In genomic region chr7:1014681-1015080, GRCh38 we compare ENCODE assay signal across 18 cellular contexts. TPM values are rescaled to one million over a fixed set of nuclear protein-coding genes. Genes with fewer than 3 reads are reported as not detected.
DNase-seq lines count a peak whose midpoint lies in the region; ATAC-seq, FAIRE-seq and TF ChIP-seq lines count a peak whose summit lies in the region.
"Had no signal": no experiment of that assay in that cellular context is flagged by ENCODE, and none has a peak within 500 bp of the region (broad histone marks: within the 10 kb centered on the region; RNA-seq: fewer than 3 reads in every experiment).

No MANE protein-coding gene starts in this region.

- H2AK5ac ChIP-seq in H1 (ENCODE audit: low read depth, low read length) (no peak overlapping the region), H9 (ENCODE audit: insufficient read length, low read length) (no peak overlapping the region)

- intact Hi-C loops in HepG2 (cut with micrococcal nuclease; ENCODE audit: unreplicated experiment) = no loop called here
- intact Hi-C loops in right lobe of liver (cut with DNase I) = no loop called here

- WGBS in HepG2 (ENCODE audit: low lambda C conversion rate) = 99% methylated on average over 15 of the region's 20 CpGs
- no CpG with 5 or more reads among the region's 20 CpGs for WGBS in right lobe of liver (ENCODE audit: insufficient coverage, low coverage, low lambda C conversion rate, missing lambda C conversion rate)
- WGBS in H1 (ENCODE audit: extremely low coverage in 1 of 2, insufficient coverage in 1 of 2, insufficient read length in 1 of 2, insufficient replicate concordance in 2 of 2, low coverage in 1 of 2, low lambda C conversion rate in 2 of 2, missing lambda C conversion rate in 1 of 2), 2 experiments = 91% methylated on average over 18 of the region's 20 CpGs; no CpG with 5 or more reads in 1 of the 2 experiments
- WGBS in H9 (ENCODE audit: extremely low coverage, insufficient read length, low lambda C conversion rate) = no CpG with 5 or more reads among the region's 20 CpGs

- H3K27me3 Mint-ChIP-seq in nephron progenitor cell (ENCODE audit: low read depth, poor library complexity) (no peaks in the 10 kb centered on the region), H9 (ENCODE audit: low read depth) (no peaks in the 10 kb centered on the region)
- H3K27me3 Mint-ChIP-seq: CD4-positive, alpha-beta memory T cell had no signal

- TF ChIP-seq EP300 in HepG2 (IDR thresholded peaks at IDR 0.05; ENCODE audit: low read depth in 2 of 2, low read length in 2 of 2) (no peak), HepG2 (CRISPR knock-in tag; IDR thresholded peaks at IDR 0.05; ENCODE audit: borderline replicate concordance) (no peak), H1 (IDR thresholded peaks at IDR 0.05; ENCODE audit: borderline replicate concordance in 1 of 2, low read depth in 2 of 2, low read length in 2 of 2) (no peak)

- H3K36me3 Mint-ChIP-seq in nephron progenitor cell (ENCODE audit: low read depth) (peaks cover 12% of the 10 kb centered on the region), H9 (ENCODE audit: insufficient read depth in 1 of 3, low read depth in 3 of 3) (peaks cover 0 to 13% (median 4%) of the 10 kb centered on the region in 3 experiments; a peak in 6 of 7 replicates)

- H3K9me3 ChIP-seq in HepG2 (ENCODE audit: low read length) = no peaks in the 10 kb centered on the region
- H3K9me3 ChIP-seq in right lobe of liver = no peaks in the 10 kb centered on the region
- H3K9me3 ChIP-seq in H1 (ENCODE audit: insufficient read depth in 2 of 2, low read depth in 1 of 2, low read length in 1 of 2) = peaks cover 0 to 8% of the 10 kb centered on the region in 2 experiments; a peak in 1 of 4 replicates
- H3K9me3 ChIP-seq in H9 (ENCODE audit: control insufficient read depth, low read depth, low read length) = no peaks in the 10 kb centered on the region

- H2BK20ac ChIP-seq in H1 (ENCODE audit: low read length) (no peak overlapping the region), H9 (ENCODE audit: low read depth, low read length, poor library complexity, severe bottlenecking) (no peak overlapping the region)

- peaks cover 22% of the 10 kb centered on the region for H3K4me1 Mint-ChIP-seq in nephron progenitor cell
- H3K4me1 Mint-ChIP-seq in H9 = no peaks in the 10 kb centered on the region

- POLR2A ChIA-PET in HepG2 (lab: Yijun Ruan, JAX) (interaction anchor here (1.0 kb wide), 1 partner anchor 13 kb away, joined by 3 read pairs; no protein-coding TSS in a partner anchor), RWPE1 (lab: Yijun Ruan, JAX; ENCODE audit: low non-redundant PET) (no interaction called here), H1 (lab: Charles Lee; ENCODE audit: partially characterized antibody) (interaction anchor here (0.8 kb wide), 1 partner anchor 8 kb away, joined by 3 read pairs; no protein-coding TSS in a partner anchor)

- H3K9me3 Mint-ChIP-seq in nephron progenitor cell (no peaks in the 10 kb centered on the region), H9 (no peaks in the 10 kb centered on the region)
- H3K9me3 Mint-ChIP-seq: HFFc6, IgD-negative memory B cell had no signal

- H3K27ac Mint-ChIP-seq in nephron progenitor cell (no peak overlapping the region), H9 (peak overlapping the region in 1 of 3 experiments; percentile 66; a peak in 1 of 7 replicates)
- H3K27ac Mint-ChIP-seq: HFFc6 had no signal

- H4K8ac ChIP-seq in H1 (ENCODE audit: extremely low read depth, insufficient read depth, low read length) = peak overlapping the region; percentile 3; the same call in 1 of the 2 replicates
- no peak overlapping the region for H4K8ac ChIP-seq in H9 (replicated peaks; ENCODE audit: insufficient read length, low read depth, low read length)

- H3K23me2 ChIP-seq in H1 (ENCODE audit: low read depth, low read length) = peaks cover 8% of the 10 kb centered on the region; the same call in 1 of the 2 replicates
- no peaks in the 10 kb centered on the region for H3K23me2 ChIP-seq in H9 (ENCODE audit: insufficient read length, low read depth, low read length, poor library complexity, severe bottlenecking)

- H4K5ac ChIP-seq in H1 (ENCODE audit: insufficient read length, low read depth, low read length) (no peak overlapping the region), H9 (ENCODE audit: insufficient read length, low read depth, low read length) (no peak overlapping the region)

- no peak for TF ChIP-seq CTCF in HepG2 (CRISPR knock-in tag; IDR thresholded peaks at IDR 0.05)
- TF ChIP-seq CTCF in right lobe of liver (IDR thresholded peaks at IDR 0.05) = no peak
- no peak for TF ChIP-seq CTCF in RWPE1 (conservative IDR thresholded peaks at IDR 0.05; ENCODE audit: low read depth)
- TF ChIP-seq CTCF in H1 (IDR thresholded peaks at IDR 0.05; ENCODE audit: control extremely low read depth in 1 of 3, insufficient read depth in 1 of 3, low read depth in 1 of 3, low read length in 3 of 3) = no peak
- TF ChIP-seq CTCF in nephron progenitor cell (IDR thresholded peaks at IDR 0.05) = no peak
- TF ChIP-seq CTCF in H9 (conservative IDR thresholded peaks at IDR 0.05) = no peak

- no peak for TF ChIP-seq RAD21 in HepG2 (CRISPR knock-in tag; IDR thresholded peaks at IDR 0.05)
- no peak for TF ChIP-seq RAD21 in H1 (IDR thresholded peaks at IDR 0.05 in 1 of 2, conservative IDR thresholded peaks at IDR 0.05 in 1 of 2; ENCODE audit: low read depth in 2 of 2, low read length in 2 of 2)

- H3K79me2 ChIP-seq in HepG2 (ENCODE audit: insufficient read depth, low read length) (peaks cover 6% of the 10 kb centered on the region), H1 (ENCODE audit: control insufficient read depth in 1 of 2, insufficient read depth in 2 of 2, low read length in 2 of 2) (peaks cover 0 to 3% of the 10 kb centered on the region in 2 experiments; a peak in 1 of 4 replicates), H9 (ENCODE audit: insufficient read depth, low read length) (no peaks in the 10 kb centered on the region)

- no peak for FAIRE-seq in HepG2 (lab: Jason Lieb, UNC)
- no peak for FAIRE-seq in H1 (lab: Jason Lieb, UNC)
- FAIRE-seq: GM18507 had no signal

- H3K4me2 ChIP-seq in HepG2 (ENCODE audit: low read depth, low read length) (no peak overlapping the region), H1 (ENCODE audit: insufficient read depth in 1 of 2, low read depth in 2 of 2, low read length in 2 of 2) (no peak overlapping the region), H9 (ENCODE audit: insufficient read depth, insufficient read length, low read length) (no peak overlapping the region)
- H3K4me2 ChIP-seq: KMS-11 had no signal

- H4K91ac ChIP-seq in H1 (replicated peaks; ENCODE audit: insufficient read length, low read length) (no peak overlapping the region), H9 (ENCODE audit: insufficient read length, low read depth, low read length) (no peak overlapping the region)

- H3K4me3 ChIP-seq in HepG2 (replicated peaks in 1 of 3; ENCODE audit: insufficient read depth in 1 of 3, low read depth in 2 of 3, low read length in 3 of 3) (no peak overlapping the region), right lobe of liver (no peak overlapping the region), H1 (ENCODE audit: extremely low read depth in 1 of 4, insufficient read depth in 2 of 4, low read depth in 3 of 4, low read length in 4 of 4) (no peak overlapping the region)

- BruUV-seq in HepG2 (replicated peaks; lab: Mats Ljungman, UMichigan) = no TSS peak

- no peaks in the 10 kb centered on the region for H4K20me1 ChIP-seq in HepG2 (ENCODE audit: insufficient read depth, low read length)
- peaks cover 3 to 9% of the 10 kb centered on the region in 2 experiments for H4K20me1 ChIP-seq in H1 (replicated peaks in 1 of 2; ENCODE audit: control insufficient read depth in 1 of 2, insufficient read depth in 2 of 2, low read length in 2 of 2)
- no peaks in the 10 kb centered on the region for H4K20me1 ChIP-seq in H9 (ENCODE audit: control insufficient read depth, insufficient read depth, insufficient read length)

- TF ChIP-seq POLR2A in HepG2 (IDR thresholded peaks at IDR 0.05; ENCODE audit: insufficient read depth in 1 of 2, low read depth in 2 of 2, low read length in 2 of 2) (no peak), right lobe of liver (IDR thresholded peaks at IDR 0.05) (no peak), H1 (IDR thresholded peaks at IDR 0.05; ENCODE audit: control extremely low read depth in 1 of 2, low read depth in 2 of 2, low read length in 2 of 2) (no peak)

- DNase-seq in HepG2 (ENCODE audit: low spot score) = no peak
- no peak for DNase-seq in right lobe of liver
- DNase-seq in RWPE1 (ENCODE audit: low spot score) = no peak
- DNase-seq in H1 (ENCODE audit: low read depth in 1 of 2, low spot score in 2 of 2) = no peak
- no peak for DNase-seq in nephron progenitor cell
- DNase-seq in H9 = no peak
- DNase-seq in NCI-H446 (lab: John Stamatoyannopoulos, UW) = no peak
- DNase-seq: 8988T; AML-193; CD4-positive, alpha-beta memory T cell; COR-L47; GOT3; HCEC 1CT; HFFc6 had no signal

- in situ Hi-C loops in HepG2 (cut with HindIII; ENCODE audit: extremely low pct_ligation_motif_present, low pct_unique_long_range_greater_than_20kb) = no loop called here

- H3K4me1 ChIP-seq in HepG2 (ENCODE audit: insufficient read depth, low read length) (peaks cover 35% of the 10 kb centered on the region), right lobe of liver (peaks cover 0 to 6% (median 3%) of the 10 kb centered on the region in 4 donors), H1 (replicated peaks in 1 of 4; ENCODE audit: control insufficient read depth in 3 of 4, insufficient read depth in 4 of 4, low read length in 3 of 4) (no peaks in the 10 kb centered on the region), H9 (ENCODE audit: insufficient read depth, low read length) (no peaks in the 10 kb centered on the region)

- H3K36me3 ChIP-seq in HepG2 (replicated peaks in 1 of 2; ENCODE audit: control insufficient read depth in 1 of 2, insufficient read depth in 2 of 2, low read length in 2 of 2) (peaks cover 0 to 5% of the 10 kb centered on the region in 2 experiments; a peak in 1 of 5 replicates), right lobe of liver (peaks cover 0 to 3% (median under 1%) of the 10 kb centered on the region in 4 donors), H1 (ENCODE audit: control insufficient read depth in 2 of 4, insufficient read depth in 4 of 4, low read length in 3 of 4) (peaks cover 0 to under 1% (median 0%) of the 10 kb centered on the region in 4 experiments; a peak in 1 of 8 replicates)

- H3T11ph ChIP-seq in H9 (ENCODE audit: low read length) = no peak overlapping the region

- H3K14ac ChIP-seq in H1 (ENCODE audit: insufficient read length) (no peak overlapping the region), H9 (ENCODE audit: insufficient read depth, low read length) (no peak overlapping the region)

- ATAC-seq in HepG2 (no peak), right lobe of liver (no peak)

- H3K27ac ChIP-seq in HepG2 (ENCODE audit: extremely low read length, insufficient read depth, low read length) (no peak overlapping the region), right lobe of liver (no peak overlapping the region), RWPE1 (peak overlapping the region; percentile 43), H1 (ENCODE audit: low read depth, low read length) (no peak overlapping the region), H9 (ENCODE audit: insufficient read length, low read depth, low read length) (no peak overlapping the region)
- H3K27ac ChIP-seq: C4-2B, KMS-11 had no signal

- H2BK15ac ChIP-seq in H1 (ENCODE audit: low read length) = no peak overlapping the region
- H2BK15ac ChIP-seq in H9 (ENCODE audit: low read depth, low read length) = no peak overlapping the region

- H3K56ac ChIP-seq in H1 (replicated peaks; ENCODE audit: insufficient read length, low read depth, low read length) = no peak overlapping the region
- no peak overlapping the region for H3K56ac ChIP-seq in H9 (ENCODE audit: insufficient read length, low read depth, low read length)

- CTCF ChIA-PET in HepG2 (lab: Yijun Ruan, JAX; ENCODE audit: low intra/inter-chr PET ratio, low total read pairs) = no interaction called here
- CTCF ChIA-PET in RWPE1 (lab: Yijun Ruan, JAX) = interaction anchor here (1.3 to 1.5 kb wide), 2 partner anchors 22 to 51 kb away, joined by 4 to 5 read pairs; no protein-coding TSS in a partner anchor
- CTCF ChIA-PET in H1 (lab: Charles Lee; ENCODE audit: partially characterized antibody) = interaction anchor here (1.7 to 1.9 kb wide), 2 partner anchors 10 to 21 kb away, joined by 3 to 10 read pairs; no protein-coding TSS in a partner anchor

- H2BK120ac ChIP-seq in H1 (replicated peaks; ENCODE audit: low read depth, low read length) (no peak overlapping the region), H9 (ENCODE audit: low read depth, low read length, poor library complexity, severe bottlenecking) (no peak overlapping the region)

- H3K4me3 Mint-ChIP-seq in nephron progenitor cell = no peak overlapping the region
- no peak overlapping the region for H3K4me3 Mint-ChIP-seq in H9
- H3K4me3 Mint-ChIP-seq: CD4-positive, alpha-beta memory T cell; HFFc6 had no signal

- H3K23ac ChIP-seq in H1 (ENCODE audit: insufficient read length) = no peak overlapping the region
- no peak overlapping the region for H3K23ac ChIP-seq in H9 (ENCODE audit: insufficient read length, low read depth, low read length)

- H2BK5ac ChIP-seq in H1 (ENCODE audit: low read depth, low read length) = no peak overlapping the region
- H2BK5ac ChIP-seq in H9 (ENCODE audit: insufficient read length, low read length) = no peak overlapping the region

- H3K4ac ChIP-seq in H1 (replicated peaks; ENCODE audit: insufficient read length, low read depth, low read length) = no peak overlapping the region
- H3K4ac ChIP-seq in H9 (ENCODE audit: low read depth, low read length) = no peak overlapping the region

- H3K79me1 ChIP-seq in H1 (ENCODE audit: low read depth, low read length) = peaks cover 6% of the 10 kb centered on the region
- no peaks in the 10 kb centered on the region for H3K79me1 ChIP-seq in H9 (ENCODE audit: insufficient read depth, low read depth, low read length, poor library complexity, severe bottlenecking)

- H3K18ac ChIP-seq in H1 (ENCODE audit: extremely low read depth, low read length) (no peak overlapping the region), H9 (ENCODE audit: insufficient read length, low read depth, low read length) (no peak overlapping the region)

- H3K9ac ChIP-seq in HepG2 (ENCODE audit: insufficient read depth, low read depth, low read length) (no peak overlapping the region), H1 (replicated peaks in 1 of 4; ENCODE audit: extremely low read depth in 1 of 4, low read depth in 3 of 4, low read length in 3 of 4) (no peak overlapping the region), H9 (ENCODE audit: extremely low read depth, insufficient read length, low read length) (no peak overlapping the region)
- H3K9ac ChIP-seq: KMS-11 had no signal

- H3K27me3 ChIP-seq in HepG2 (ENCODE audit: control insufficient read depth in 1 of 2, insufficient read depth in 2 of 2, low read length in 2 of 2) (no peaks in the 10 kb centered on the region), right lobe of liver (no peaks in the 10 kb centered on the region), H1 (replicated peaks in 1 of 4; ENCODE audit: control insufficient read depth in 3 of 4, extremely low read depth in 1 of 4, insufficient read depth in 3 of 4, low read length in 3 of 4) (no peaks in the 10 kb centered on the region), H9 (ENCODE audit: insufficient read depth, low read length) (no peaks in the 10 kb centered on the region)

- H2BK12ac ChIP-seq in H1 (ENCODE audit: low read depth, low read length) (no peak overlapping the region), H9 (ENCODE audit: insufficient read length, low read depth, low read length) (no peak overlapping the region)

- no peak overlapping the region for H2AFZ ChIP-seq in HepG2 (ENCODE audit: low read length)
- no peak overlapping the region for H2AFZ ChIP-seq in H1 (ENCODE audit: low read length)
- H2AFZ ChIP-seq in H9 (ENCODE audit: low read length) = no peak overlapping the region

RNA-seq across cellular contexts. Expression of gene GPR146, which starts 29.7 kb away (rescaled TPM):
- total RNA-seq in HepG2 (2016; rRNA removed; fragmentation: Illumina TruSeq; extraction: Trizol) (0.84 and 2.0 TPM in 2 replicates), right lobe of liver (10 to 100 TPM; 13.3 to 45.3 (median 22.8) TPM), H9 (2021) (1.4 and 1.6 TPM in 2 replicates)
- total RNA-seq in HepG2 (2016; cell fraction: cytosol; rRNA removed; fragmentation: Illumina TruSeq; extraction: Trizol; ENCODE audit: low read depth) = 0.91 and 1.1 TPM in 2 replicates
- 0.89 and 1.2 TPM in 2 replicates for total RNA-seq in HepG2 (2016; cell fraction: insoluble cytoplasmic fraction; rRNA removed; fragmentation: Illumina TruSeq; extraction: Trizol)
- 1.9 and 2.7 TPM in 2 replicates for total RNA-seq in HepG2 (2016; cell fraction: membrane; rRNA removed; fragmentation: Illumina TruSeq; extraction: Trizol)
- total RNA-seq in HepG2 (2016; cell fraction: nucleus; rRNA removed; fragmentation: Illumina TruSeq; extraction: Trizol) = 1.1 and 3.4 TPM in 2 replicates
- polyA plus RNA-seq in HepG2 (2011; rRNA removed) (15.9 and 17.2 TPM in 2 replicates), H1 (2011; rRNA removed) (2.7 and 3.9 TPM in 2 replicates)
- 11.4 and 22.4 TPM in 2 replicates for polyA plus RNA-seq in HepG2 (2011; cell fraction: cytosol; rRNA removed)
- polyA plus RNA-seq in HepG2 (2011; cell fraction: nucleus; rRNA removed) = 18.2 and 25.0 TPM in 2 replicates
- polyA plus RNA-seq in HepG2 (2012) = 4.5 and 5.3 TPM in 2 replicates
- 2.1 and 2.2 TPM in 2 replicates for polyA plus RNA-seq in HepG2 (2016; cell fraction: cytosol; fragmentation: Illumina TruSeq; extraction: Trizol; ENCODE audit: low read depth)
- polyA plus RNA-seq in HepG2 (2016; cell fraction: insoluble cytoplasmic fraction; fragmentation: Illumina TruSeq; extraction: Trizol; ENCODE audit: low read depth) = 0.78 and 1.3 TPM in 2 replicates
- 2.3 and 3.4 TPM in 2 replicates for polyA plus RNA-seq in HepG2 (2016; cell fraction: membrane; fragmentation: Illumina TruSeq; extraction: Trizol; ENCODE audit: low read depth)
- 2.2 and 2.5 TPM in 2 replicates for polyA plus RNA-seq in HepG2 (2016; cell fraction: nucleus; fragmentation: Illumina TruSeq; extraction: Trizol; ENCODE audit: insufficient read depth, low read depth)
- polyA minus RNA-seq in HepG2 (2011; rRNA and poly(A)+ RNA removed; ENCODE audit: low replicate concordance) = 0.87 and 47.8 TPM in 2 replicates
- 6.9 and 9.1 TPM in 2 replicates for polyA minus RNA-seq in HepG2 (2011; cell fraction: cytosol; rRNA and poly(A)+ RNA removed)
- 9.3 and 14.0 TPM in 2 replicates for polyA minus RNA-seq in HepG2 (2011; cell fraction: nucleus; rRNA and poly(A)+ RNA removed)
- total RNA-seq in H1 (2021; fragmentation: NEBNext Ultra II Directional; extraction: Animal tissue kit (Norgen Biotek cat#: 25700)) = 0.54 and 1.8 TPM in 2 replicates
- polyA plus RNA-seq in H1 (2011; cell fraction: cytosol; rRNA removed) = 2.5 TPM
- polyA plus RNA-seq in H1 (2011; cell fraction: nucleus; rRNA removed) = 3.3 TPM
- polyA plus RNA-seq in H1 (2012, experiment 1 of 2) = 0.62 to 1.8 TPM (median 1.3 TPM) in 4 replicates
- polyA plus RNA-seq in H1 (2012, experiment 2 of 2) = 2.0 TPM
- polyA plus RNA-seq in H1 (2013, experiment 1 of 2) = 1.1 TPM
- 0.79 TPM for polyA plus RNA-seq in H1 (2013, experiment 2 of 2)
- 2.9 and 4.5 TPM in 2 replicates for polyA minus RNA-seq in H1 (2011; rRNA and poly(A)+ RNA removed)
- polyA minus RNA-seq in H1 (2011; cell fraction: cytosol; rRNA and poly(A)+ RNA removed) = 0.81 TPM
- polyA minus RNA-seq in H1 (2011; cell fraction: nucleus; rRNA and poly(A)+ RNA removed) = 3.9 TPM

RNA-seq across cellular contexts. Expression of gene CYP2W1, which starts 31.7 kb away (rescaled TPM):
- 11.7 and 31.7 TPM in 2 replicates for total RNA-seq in HepG2 (2016; rRNA removed; fragmentation: Illumina TruSeq; extraction: Trizol)
- total RNA-seq in HepG2 (2016; cell fraction: cytosol; rRNA removed; fragmentation: Illumina TruSeq; extraction: Trizol; ENCODE audit: low read depth) = 6.8 and 8.3 TPM in 2 replicates
- total RNA-seq in HepG2 (2016; cell fraction: insoluble cytoplasmic fraction; rRNA removed; fragmentation: Illumina TruSeq; extraction: Trizol) = 10.2 and 31.7 TPM in 2 replicates
- 10.9 and 11.0 TPM in 2 replicates for total RNA-seq in HepG2 (2016; cell fraction: membrane; rRNA removed; fragmentation: Illumina TruSeq; extraction: Trizol)
- 35.8 and 47.0 TPM in 2 replicates for total RNA-seq in HepG2 (2016; cell fraction: nucleus; rRNA removed; fragmentation: Illumina TruSeq; extraction: Trizol)
- polyA plus RNA-seq in HepG2 (2011; rRNA removed) = 19.5 and 32.7 TPM in 2 replicates
- 9.5 and 22.3 TPM in 2 replicates for polyA plus RNA-seq in HepG2 (2011; cell fraction: cytosol; rRNA removed)
- 171 and 205 TPM in 2 replicates for polyA plus RNA-seq in HepG2 (2011; cell fraction: nucleus; rRNA removed)
- 20.0 and 28.3 TPM in 2 replicates for polyA plus RNA-seq in HepG2 (2012)
- polyA plus RNA-seq in HepG2 (2016; cell fraction: cytosol; fragmentation: Illumina TruSeq; extraction: Trizol; ENCODE audit: low read depth) = 5.5 and 6.2 TPM in 2 replicates
- polyA plus RNA-seq in HepG2 (2016; cell fraction: insoluble cytoplasmic fraction; fragmentation: Illumina TruSeq; extraction: Trizol; ENCODE audit: low read depth) = 14.3 and 20.7 TPM in 2 replicates
- polyA plus RNA-seq in HepG2 (2016; cell fraction: membrane; fragmentation: Illumina TruSeq; extraction: Trizol; ENCODE audit: low read depth) = 8.5 and 9.6 TPM in 2 replicates
- polyA plus RNA-seq in HepG2 (2016; cell fraction: nucleus; fragmentation: Illumina TruSeq; extraction: Trizol; ENCODE audit: insufficient read depth, low read depth) = 135 and 137 TPM in 2 replicates
- polyA minus RNA-seq in HepG2 (2011; rRNA and poly(A)+ RNA removed; ENCODE audit: low replicate concordance) = 66.3 TPM in 1 of 2 replicates, not detected in the other
- 26.5 and 32.3 TPM in 2 replicates for polyA minus RNA-seq in HepG2 (2011; cell fraction: cytosol; rRNA and poly(A)+ RNA removed)
- polyA minus RNA-seq in HepG2 (2011; cell fraction: nucleus; rRNA and poly(A)+ RNA removed) = 88.4 and 113 TPM in 2 replicates
- total RNA-seq in right lobe of liver = not detected
- not detected in 2 replicates for total RNA-seq in H1 (2021; fragmentation: NEBNext Ultra II Directional; extraction: Animal tissue kit (Norgen Biotek cat#: 25700))
- polyA plus RNA-seq in H1 (2011; rRNA removed) = 0.05 TPM in 1 of 2 replicates, not detected in the other
- 0.04 TPM for polyA plus RNA-seq in H1 (2011; cell fraction: cytosol; rRNA removed)
- 0.16 TPM for polyA plus RNA-seq in H1 (2011; cell fraction: nucleus; rRNA removed)
- 0.08 to 0.14 TPM (median 0.13 TPM) in 3 of 4 replicates, not detected in the other for polyA plus RNA-seq in H1 (2012, experiment 1 of 2)
- not detected for polyA plus RNA-seq in H1 (2012, experiment 2 of 2)
- not detected for polyA plus RNA-seq in H1 (2013, experiment 1 of 2)
- 0.04 TPM for polyA plus RNA-seq in H1 (2013, experiment 2 of 2)
- polyA minus RNA-seq in H1 (2011; rRNA and poly(A)+ RNA removed) = not detected in 2 replicates
- polyA minus RNA-seq in H1 (2011; cell fraction: cytosol; rRNA and poly(A)+ RNA removed) = not detected
- not detected for polyA minus RNA-seq in H1 (2011; cell fraction: nucleus; rRNA and poly(A)+ RNA removed)
- not detected in 2 replicates for total RNA-seq in H9 (2021)
- total RNA-seq: CD4-positive, alpha-beta memory T cell had no signal
- polyA plus RNA-seq: CD4-positive, alpha-beta memory T cell; IgD-negative memory B cell had no signal

RNA-seq across cellular contexts. Expression of gene COX19, which starts 39.3 kb away (rescaled TPM):
- 6.5 and 11.5 TPM in 2 replicates for total RNA-seq in HepG2 (2016; rRNA removed; fragmentation: Illumina TruSeq; extraction: Trizol)
- 2.6 and 3.0 TPM in 2 replicates for total RNA-seq in HepG2 (2016; cell fraction: cytosol; rRNA removed; fragmentation: Illumina TruSeq; extraction: Trizol; ENCODE audit: low read depth)
- total RNA-seq in HepG2 (2016; cell fraction: insoluble cytoplasmic fraction; rRNA removed; fragmentation: Illumina TruSeq; extraction: Trizol) = 7.4 and 15.2 TPM in 2 replicates
- total RNA-seq in HepG2 (2016; cell fraction: membrane; rRNA removed; fragmentation: Illumina TruSeq; extraction: Trizol) = 7.6 and 8.2 TPM in 2 replicates
- 21.5 and 23.4 TPM in 2 replicates for total RNA-seq in HepG2 (2016; cell fraction: nucleus; rRNA removed; fragmentation: Illumina TruSeq; extraction: Trizol)
- polyA plus RNA-seq in HepG2 (2011; rRNA removed) = 21.0 and 21.7 TPM in 2 replicates
- polyA plus RNA-seq in HepG2 (2011; cell fraction: cytosol; rRNA removed) = 12.5 and 14.3 TPM in 2 replicates
- 59.5 and 79.7 TPM in 2 replicates for polyA plus RNA-seq in HepG2 (2011; cell fraction: nucleus; rRNA removed)
- polyA plus RNA-seq in HepG2 (2012) = 14.5 and 16.2 TPM in 2 replicates
- polyA plus RNA-seq in HepG2 (2016; cell fraction: cytosol; fragmentation: Illumina TruSeq; extraction: Trizol; ENCODE audit: low read depth) = 2.2 and 2.3 TPM in 2 replicates
- 11.0 and 11.3 TPM in 2 replicates for polyA plus RNA-seq in HepG2 (2016; cell fraction: insoluble cytoplasmic fraction; fragmentation: Illumina TruSeq; extraction: Trizol; ENCODE audit: low read depth)
- polyA plus RNA-seq in HepG2 (2016; cell fraction: membrane; fragmentation: Illumina TruSeq; extraction: Trizol; ENCODE audit: low read depth) = 3.6 and 3.8 TPM in 2 replicates
- 32.8 and 35.0 TPM in 2 replicates for polyA plus RNA-seq in HepG2 (2016; cell fraction: nucleus; fragmentation: Illumina TruSeq; extraction: Trizol; ENCODE audit: insufficient read depth, low read depth)
- polyA minus RNA-seq in HepG2 (2011; rRNA and poly(A)+ RNA removed; ENCODE audit: low replicate concordance) = 12.8 and 23.5 TPM in 2 replicates
- 3.6 and 5.4 TPM in 2 replicates for polyA minus RNA-seq in HepG2 (2011; cell fraction: cytosol; rRNA and poly(A)+ RNA removed)
- 50.6 and 61.9 TPM in 2 replicates for polyA minus RNA-seq in HepG2 (2011; cell fraction: nucleus; rRNA and poly(A)+ RNA removed)
- 1 to 10 TPM; 3.2 to 6.5 (median 4.0) TPM for total RNA-seq in right lobe of liver
- 7.9 and 9.0 TPM in 2 replicates for total RNA-seq in H1 (2021; fragmentation: NEBNext Ultra II Directional; extraction: Animal tissue kit (Norgen Biotek cat#: 25700))
- 3.9 and 5.8 TPM in 2 replicates for polyA plus RNA-seq in H1 (2011; rRNA removed)
- 5.7 TPM for polyA plus RNA-seq in H1 (2011; cell fraction: cytosol; rRNA removed)
- polyA plus RNA-seq in H1 (2011; cell fraction: nucleus; rRNA removed) = 8.0 TPM
- 5.4 to 7.9 TPM (median 6.1 TPM) in 4 replicates for polyA plus RNA-seq in H1 (2012, experiment 1 of 2)
- 3.6 TPM for polyA plus RNA-seq in H1 (2012, experiment 2 of 2)
- polyA plus RNA-seq in H1 (2013, experiment 1 of 2) = 7.3 TPM
- polyA plus RNA-seq in H1 (2013, experiment 2 of 2) = 7.1 TPM
- polyA minus RNA-seq in H1 (2011; rRNA and poly(A)+ RNA removed) = 4.2 and 7.6 TPM in 2 replicates
- 3.3 TPM for polyA minus RNA-seq in H1 (2011; cell fraction: cytosol; rRNA and poly(A)+ RNA removed)
- 13.6 TPM for polyA minus RNA-seq in H1 (2011; cell fraction: nucleus; rRNA and poly(A)+ RNA removed)
- 10.2 and 12.3 TPM in 2 replicates for total RNA-seq in H9 (2021)
